Comparison of ENCODE assay signal across 1 cellular context in genomic region chr11:64292458-64293254, GRCh38.
TF ChIP-seq lines count a peak whose summit lies in the region.

No MANE protein-coding gene starts in this region.

TF ChIP-seq in neural cell, 6 proteins besides CTCF, POLR2A, EP300 and RAD21 (continued from another document):
- no peak for TF ChIP-seq POLR2AphosphoS5 (IDR thresholded peaks at IDR 0.05)
